In genomic region chr11:122705396-122705795, GRCh38 we compare ENCODE assay signal across 1 cellular context.
TF ChIP-seq lines count a peak whose summit lies in the region.

No MANE protein-coding gene starts in this region.

TF ChIP-seq in IMR-90, 13 proteins besides CTCF, POLR2A, EP300 and RAD21:
- no peak for TF ChIP-seq NFE2L2 (IDR thresholded peaks at IDR 0.05; ENCODE audit: low read depth, low read length)
- TF ChIP-seq USF2 (IDR thresholded peaks at IDR 0.05; ENCODE audit: low read depth, low read length), result no peak
- no peak for TF ChIP-seq CHD1 (IDR thresholded peaks at IDR 0.05; ENCODE audit: low read depth, low read length)
- no peak for TF ChIP-seq RCOR1 (IDR thresholded peaks at IDR 0.05; ENCODE audit: insufficient replicate concordance, low read length)
